In genomic region chr2:183284606-183285005, GRCh38 we compare ENCODE assay signal across 18 cellular contexts.
DNase-seq lines count a peak whose midpoint lies in the region; ATAC-seq, FAIRE-seq and TF ChIP-seq lines count a peak whose summit lies in the region.
"Had no signal": no experiment of that assay in that cellular context is flagged by ENCODE, and none has a peak within 500 bp of the region (broad histone marks: within the 10 kb centered on the region; RNA-seq: fewer than 3 reads in every experiment).

No MANE protein-coding gene starts in this region.

- H3K4me1 Mint-ChIP-seq in activated CD8-positive, alpha-beta memory T cell treated with anti-CD3 and anti-CD28 coated beads, Interleukin-2, amount 10 ng/mL, durations not matched to agents 7 days and 5 days, result no peaks in the 10 kb centered on the region

- H3K36me3 Mint-ChIP-seq in activated CD8-positive, alpha-beta memory T cell treated with anti-CD3 and anti-CD28 coated beads, Interleukin-2, amount 10 ng/mL, durations not matched to agents 7 days and 5 days, result no peaks in the 10 kb centered on the region

- H3K23ac ChIP-seq in mesendoderm (ENCODE audit: low read length), result no peak overlapping the region

- TF ChIP-seq CTCF in bronchial epithelial cell (IDR thresholded peaks at IDR 0.05; ENCODE audit: insufficient read depth, low read length, severe bottlenecking), result no peak

- H3K36me3 ChIP-seq in bronchial epithelial cell (ENCODE audit: control insufficient read depth, insufficient read depth, low read length) (no peaks in the 10 kb centered on the region), mesendoderm (ENCODE audit: control insufficient read depth, insufficient read depth, low read length) (no peaks in the 10 kb centered on the region)
- H3K36me3 ChIP-seq: gastrocnemius medialis had no signal

- CTCF ChIA-PET in activated CD8-positive, alpha-beta memory T cell treated with anti-CD3 and anti-CD28 coated beads, Interleukin-2, amount 10 ng/mL, durations not matched to agents 7 days and 5 days (lab: Charles Lee), result no interaction called here

- H3K4me1 ChIP-seq in mesendoderm (ENCODE audit: control insufficient read depth, low read depth, low read length), result no peaks in the 10 kb centered on the region
- H3K4me1 ChIP-seq: gastrocnemius medialis had no signal

- no peaks in the 10 kb centered on the region for H3K9me3 Mint-ChIP-seq in activated CD8-positive, alpha-beta memory T cell treated with anti-CD3 and anti-CD28 coated beads, Interleukin-2, amount 10 ng/mL, durations not matched to agents 7 days and 5 days (ENCODE audit: low read depth)

- H3K79me1 ChIP-seq in mesendoderm (ENCODE audit: low read length), result no peaks in the 10 kb centered on the region

- no peak overlapping the region for H3K4me3 Mint-ChIP-seq in activated CD8-positive, alpha-beta memory T cell treated with anti-CD3 and anti-CD28 coated beads, Interleukin-2, amount 10 ng/mL, durations not matched to agents 7 days and 5 days
- H3K4me3 Mint-ChIP-seq: activated naive CD8-positive, alpha-beta T cell; dendritic cell treated with granulocyte-macrophage colony-stimulating factor and Interleukin-4, amounts not matched to agents 40 ng/mL and 50 ng/mL, for 4 days had no signal

- no peak overlapping the region for H3K27ac Mint-ChIP-seq in activated CD8-positive, alpha-beta memory T cell treated with anti-CD3 and anti-CD28 coated beads, Interleukin-2, amount 10 ng/mL, durations not matched to agents 7 days and 5 days
- H3K27ac Mint-ChIP-seq: activated naive CD8-positive, alpha-beta T cell; dendritic cell treated with granulocyte-macrophage colony-stimulating factor and Interleukin-4, amounts not matched to agents 40 ng/mL and 50 ng/mL, for 4 days had no signal

- H3K4ac ChIP-seq in mesendoderm (ENCODE audit: low read depth, low read length), result no peak overlapping the region

- H2BK5ac ChIP-seq in mesendoderm (ENCODE audit: low read length), result no peak overlapping the region

- H3K27me3 ChIP-seq in bronchial epithelial cell (ENCODE audit: control insufficient read depth, insufficient read depth, low read length) (no peaks in the 10 kb centered on the region), mesendoderm (ENCODE audit: insufficient read depth, low read length, poor library complexity) (no peaks in the 10 kb centered on the region)
- H3K27me3 ChIP-seq: gastrocnemius medialis had no signal

- no peak overlapping the region for H2BK120ac ChIP-seq in mesendoderm (ENCODE audit: low read depth, low read length)

- H3K27me3 Mint-ChIP-seq in activated CD8-positive, alpha-beta memory T cell treated with anti-CD3 and anti-CD28 coated beads, Interleukin-2, amount 10 ng/mL, durations not matched to agents 7 days and 5 days, result no peaks in the 10 kb centered on the region
- H3K27me3 Mint-ChIP-seq: dendritic cell treated with granulocyte-macrophage colony-stimulating factor and Interleukin-4, amounts not matched to agents 40 ng/mL and 50 ng/mL, for 4 days had no signal

- H4K5ac ChIP-seq in mesendoderm (ENCODE audit: low read length), result no peak overlapping the region

- no peak overlapping the region for H3K9ac ChIP-seq in mesendoderm (ENCODE audit: low read length)

- DNase-seq in COLO829 (ENCODE audit: low spot score), result peak; percentile 61
- DNase-seq in M059J (ENCODE audit: low read depth), result peak; percentile 95
- DNase-seq in bronchial epithelial cell (ENCODE audit: low read depth), result peak; percentile 99
- no peak for DNase-seq in mesendoderm
- no peak for DNase-seq in activated CD8-positive, alpha-beta memory T cell treated with anti-CD3 and anti-CD28 coated beads, Interleukin-2, amount 10 ng/mL, durations not matched to agents 7 days and 5 days
- DNase-seq in NCI-H2029 (lab: John Stamatoyannopoulos, UW), result no peak
- no peak for DNase-seq in T-helper 2 cell
- no peak for DNase-seq in Ammon's horn (ENCODE audit: low spot score)
- DNase-seq: activated CD8-positive, alpha-beta memory T cell treated with anti-CD3 and anti-CD28 coated beads, Interleukin-2, amount 50 U/mL, for 48 hours; gastrocnemius medialis; H7; NCI-H2107; SHP77 treated with DMSO at 0.1 percent for 48 hours; stimulated activated CD4-positive, alpha-beta T cell treated with anti-CD3 and anti-CD28 coated beads, Interleukin-4, amount 100 ng/mL, for 24 hours; stimulated activated naive CD8-positive, alpha-beta T cell treated with anti-CD3 and anti-CD28 coated beads, Interleukin-15, Interleukin-2, amounts not matched to agents 100 U/mL and 50 U/mL, for 24 hours had no signal

- H3K79me2 ChIP-seq in mesendoderm (ENCODE audit: control insufficient read depth, insufficient read depth, low read length), result no peaks in the 10 kb centered on the region

- no peak overlapping the region for H3K18ac ChIP-seq in mesendoderm (ENCODE audit: low read length)

- H3K27ac ChIP-seq in mesendoderm (ENCODE audit: low read depth, low read length), result no peak overlapping the region
- H3K27ac ChIP-seq: C4-2B, gastrocnemius medialis had no signal

- peak overlapping the region; percentile 19 for H2BK15ac ChIP-seq in mesendoderm (replicated peaks; ENCODE audit: low read depth)

- no peak overlapping the region for H4K8ac ChIP-seq in mesendoderm (ENCODE audit: low read depth, low read length)

- ATAC-seq in activated CD8-positive, alpha-beta memory T cell treated with anti-CD3 and anti-CD28 coated beads, Interleukin-2, amount 10 ng/mL, durations not matched to agents 7 days and 5 days, result no peak
- ATAC-seq: gastrocnemius medialis; stimulated activated naive CD8-positive, alpha-beta T cell treated with anti-CD3 and anti-CD28 coated beads, Interleukin-15, Interleukin-2, amounts not matched to agents 100 U/mL and 50 U/mL, for 24 hours had no signal

- no peak overlapping the region for H3K56ac ChIP-seq in mesendoderm (ENCODE audit: low read length)

- H2AK5ac ChIP-seq in mesendoderm (ENCODE audit: low read length), result no peak overlapping the region

- no peak overlapping the region for H3K4me2 ChIP-seq in mesendoderm (ENCODE audit: low read length)

- FAIRE-seq in bronchial epithelial cell (lab: Jason Lieb, UNC), result peak; percentile 18

- H3K4me3 ChIP-seq in bronchial epithelial cell (ENCODE audit: low read depth, low read length), result no peak overlapping the region
- no peak overlapping the region for H3K4me3 ChIP-seq in mesendoderm (ENCODE audit: low read length)
- H3K4me3 ChIP-seq: gastrocnemius medialis had no signal

Comparison
In these comparisons a context has a peak if more than half of its experiments do, and no peak if none do; other contexts are left out.
1. DNase-seq: peak in COLO829 (single experiment), M059J (single experiment) and bronchial epithelial cell (single experiment); none in mesendoderm (single experiment), activated CD8-positive, alpha-beta memory T cell treated with anti-CD3 and anti-CD28 coated beads, Interleukin-2, amount 10 ng/mL, durations not matched to agents 7 days and 5 days (single experiment), NCI-H2029 (single experiment), T-helper 2 cell (0 of 5) and Ammon's horn (single experiment).